Comparison of ENCODE assay signal across 1 cellular context in genomic region chr1:160625725-160626498, GRCh38.
A peak's percentile ranks its signal among the peaks of the same experiment; 100 is the strongest.
TF ChIP-seq lines count a peak whose summit lies in the region.

No MANE protein-coding gene starts in this region.

TF ChIP-seq in GM12878, 131 proteins besides CTCF, POLR2A, EP300 and RAD21 (continues in another document):
- TF ChIP-seq MEF2B (IDR thresholded peaks at IDR 0.05; ENCODE audit: partially characterized antibody, poor library complexity, severe bottlenecking) (no peak), LARP7 (IDR thresholded peaks at IDR 0.05) (no peak), PBX3 (IDR thresholded peaks at IDR 0.05; ENCODE audit: insufficient replicate concordance, low read depth, low read length) (peak; percentile 26), EED (IDR thresholded peaks at IDR 0.05; ENCODE audit: low read depth) (peak; percentile 47; the same call in 1 of the 2 replicates), ESRRA (IDR thresholded peaks at IDR 0.05; ENCODE audit: low read length) (no peak), RELB (IDR thresholded peaks at IDR 0.05; ENCODE audit: low read depth) (peak; percentile 42), CHD2 (IDR thresholded peaks at IDR 0.05; ENCODE audit: borderline replicate concordance, low read depth, low read length) (0 out of 2 replicates have a peak, but pooled peaks have one; percentile 10), BCLAF1 (IDR thresholded peaks at IDR 0.05) (no peak), ATF7 (IDR thresholded peaks at IDR 0.05; ENCODE audit: low read depth) (peak; percentile 45; the same call in 1 of the 2 replicates), MTA2 (IDR thresholded peaks at IDR 0.05; ENCODE audit: low read depth) (peak; percentile 51), MEF2A (IDR thresholded peaks at IDR 0.05; ENCODE audit: insufficient read depth, low read depth, low read length) (peak; percentile 55; the same call in 1 of the 2 replicates), IKZF2 (IDR thresholded peaks at IDR 0.05) (peak; percentile 62 to 65; a peak in 3 of 4 replicates), SMARCA5 (IDR thresholded peaks at IDR 0.05) (no peak), MTA3 (IDR thresholded peaks at IDR 0.05; ENCODE audit: borderline replicate concordance, low read length) (peak; percentile 18; the same call in 1 of the 2 replicates), YY1 (IDR thresholded peaks at IDR 0.05; ENCODE audit: low read depth, low read length) (0 out of 2 replicates have a peak, but pooled peaks have one; percentile 17), POU2F2 (IDR thresholded peaks at IDR 0.05; ENCODE audit: borderline replicate concordance, low read depth, low read length) (peak; percentile 27; the same call in 2 of the 3 replicates), POLR2AphosphoS2 (IDR thresholded peaks at IDR 0.05; ENCODE audit: low read depth, low read length) (0 out of 2 replicates have a peak, but pooled peaks have one; percentile 27), PKNOX1 (IDR thresholded peaks at IDR 0.05) (peak; percentile 54; the same call in 1 of the 2 replicates), CREB1 (IDR thresholded peaks at IDR 0.05; ENCODE audit: low read depth) (no peak; the same call in 1 of the 2 replicates), SPI1 (IDR thresholded peaks at IDR 0.05; ENCODE audit: borderline replicate concordance, insufficient read depth, low read depth, low read length) (peak; percentile 57; the same call in 1 of the 2 replicates), TAF1 (IDR thresholded peaks at IDR 0.05; ENCODE audit: borderline replicate concordance, low read depth, low read length) (0 out of 2 replicates have a peak, but pooled peaks have one; percentile 17), PAX5 (IDR thresholded peaks at IDR 0.05; ENCODE audit: borderline replicate concordance, low read depth, low read length) (peak; percentile 31; the same call in 1 of the 2 replicates), FOXM1 (IDR thresholded peaks at IDR 0.05; ENCODE audit: low read depth, low read length) (peak; percentile 35; the same call in 1 of the 2 replicates), SMAD5 (IDR thresholded peaks at IDR 0.05; ENCODE audit: low read depth) (0 out of 2 replicates have a peak, but pooled peaks have one; percentile 14), ZBED1 (IDR thresholded peaks at IDR 0.05; ENCODE audit: borderline replicate concordance) (peak; percentile 70), JUND (IDR thresholded peaks at IDR 0.05; ENCODE audit: low read depth, low read length) (no peak), NRF1 (conservative IDR thresholded peaks at IDR 0.05; ENCODE audit: low read depth, low read length) (no peak), GABPA (IDR thresholded peaks at IDR 0.05; ENCODE audit: low read depth) (0 out of 2 replicates have a peak, but pooled peaks have one; percentile 12)
- TF ChIP-seq, protein P1, sequence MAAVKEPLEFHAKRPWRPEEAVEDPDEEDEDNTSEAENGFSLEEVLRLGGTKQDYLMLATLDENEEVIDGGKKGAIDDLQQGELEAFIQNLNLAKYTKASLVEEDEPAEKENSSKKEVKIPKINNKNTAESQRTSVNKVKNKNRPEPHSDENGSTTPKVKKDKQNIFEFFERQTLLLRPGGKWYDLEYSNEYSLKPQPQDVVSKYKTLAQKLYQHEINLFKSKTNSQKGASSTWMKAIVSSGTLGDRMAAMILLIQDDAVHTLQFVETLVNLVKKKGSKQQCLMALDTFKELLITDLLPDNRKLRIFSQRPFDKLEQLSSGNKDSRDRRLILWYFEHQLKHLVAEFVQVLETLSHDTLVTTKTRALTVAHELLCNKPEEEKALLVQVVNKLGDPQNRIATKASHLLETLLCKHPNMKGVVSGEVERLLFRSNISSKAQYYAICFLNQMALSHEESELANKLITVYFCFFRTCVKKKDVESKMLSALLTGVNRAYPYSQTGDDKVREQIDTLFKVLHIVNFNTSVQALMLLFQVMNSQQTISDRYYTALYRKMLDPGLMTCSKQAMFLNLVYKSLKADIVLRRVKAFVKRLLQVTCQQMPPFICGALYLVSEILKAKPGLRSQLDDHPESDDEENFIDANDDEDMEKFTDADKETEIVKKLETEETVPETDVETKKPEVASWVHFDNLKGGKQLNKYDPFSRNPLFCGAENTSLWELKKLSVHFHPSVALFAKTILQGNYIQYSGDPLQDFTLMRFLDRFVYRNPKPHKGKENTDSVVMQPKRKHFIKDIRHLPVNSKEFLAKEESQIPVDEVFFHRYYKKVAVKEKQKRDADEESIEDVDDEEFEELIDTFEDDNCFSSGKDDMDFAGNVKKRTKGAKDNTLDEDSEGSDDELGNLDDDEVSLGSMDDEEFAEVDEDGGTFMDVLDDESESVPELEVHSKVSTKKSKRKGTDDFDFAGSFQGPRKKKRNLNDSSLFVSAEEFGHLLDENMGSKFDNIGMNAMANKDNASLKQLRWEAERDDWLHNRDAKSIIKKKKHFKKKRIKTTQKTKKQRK (IDR thresholded peaks at IDR 0.05; ENCODE audit: low read depth, low read length) = no peak
- TF ChIP-seq, protein P2, sequence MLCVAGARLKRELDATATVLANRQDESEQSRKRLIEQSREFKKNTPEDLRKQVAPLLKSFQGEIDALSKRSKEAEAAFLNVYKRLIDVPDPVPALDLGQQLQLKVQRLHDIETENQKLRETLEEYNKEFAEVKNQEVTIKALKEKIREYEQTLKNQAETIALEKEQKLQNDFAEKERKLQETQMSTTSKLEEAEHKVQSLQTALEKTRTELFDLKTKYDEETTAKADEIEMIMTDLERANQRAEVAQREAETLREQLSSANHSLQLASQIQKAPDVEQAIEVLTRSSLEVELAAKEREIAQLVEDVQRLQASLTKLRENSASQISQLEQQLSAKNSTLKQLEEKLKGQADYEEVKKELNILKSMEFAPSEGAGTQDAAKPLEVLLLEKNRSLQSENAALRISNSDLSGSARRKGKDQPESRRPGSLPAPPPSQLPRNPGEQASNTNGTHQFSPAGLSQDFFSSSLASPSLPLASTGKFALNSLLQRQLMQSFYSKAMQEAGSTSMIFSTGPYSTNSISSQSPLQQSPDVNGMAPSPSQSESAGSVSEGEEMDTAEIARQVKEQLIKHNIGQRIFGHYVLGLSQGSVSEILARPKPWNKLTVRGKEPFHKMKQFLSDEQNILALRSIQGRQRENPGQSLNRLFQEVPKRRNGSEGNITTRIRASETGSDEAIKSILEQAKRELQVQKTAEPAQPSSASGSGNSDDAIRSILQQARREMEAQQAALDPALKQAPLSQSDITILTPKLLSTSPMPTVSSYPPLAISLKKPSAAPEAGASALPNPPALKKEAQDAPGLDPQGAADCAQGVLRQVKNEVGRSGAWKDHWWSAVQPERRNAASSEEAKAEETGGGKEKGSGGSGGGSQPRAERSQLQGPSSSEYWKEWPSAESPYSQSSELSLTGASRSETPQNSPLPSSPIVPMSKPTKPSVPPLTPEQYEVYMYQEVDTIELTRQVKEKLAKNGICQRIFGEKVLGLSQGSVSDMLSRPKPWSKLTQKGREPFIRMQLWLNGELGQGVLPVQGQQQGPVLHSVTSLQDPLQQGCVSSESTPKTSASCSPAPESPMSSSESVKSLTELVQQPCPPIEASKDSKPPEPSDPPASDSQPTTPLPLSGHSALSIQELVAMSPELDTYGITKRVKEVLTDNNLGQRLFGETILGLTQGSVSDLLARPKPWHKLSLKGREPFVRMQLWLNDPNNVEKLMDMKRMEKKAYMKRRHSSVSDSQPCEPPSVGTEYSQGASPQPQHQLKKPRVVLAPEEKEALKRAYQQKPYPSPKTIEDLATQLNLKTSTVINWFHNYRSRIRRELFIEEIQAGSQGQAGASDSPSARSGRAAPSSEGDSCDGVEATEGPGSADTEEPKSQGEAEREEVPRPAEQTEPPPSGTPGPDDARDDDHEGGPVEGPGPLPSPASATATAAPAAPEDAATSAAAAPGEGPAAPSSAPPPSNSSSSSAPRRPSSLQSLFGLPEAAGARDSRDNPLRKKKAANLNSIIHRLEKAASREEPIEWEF (IDR thresholded peaks at IDR 0.05; ENCODE audit: insufficient replicate concordance, low read depth, low read length) = peak; percentile 73
- TF ChIP-seq, protein P3, sequence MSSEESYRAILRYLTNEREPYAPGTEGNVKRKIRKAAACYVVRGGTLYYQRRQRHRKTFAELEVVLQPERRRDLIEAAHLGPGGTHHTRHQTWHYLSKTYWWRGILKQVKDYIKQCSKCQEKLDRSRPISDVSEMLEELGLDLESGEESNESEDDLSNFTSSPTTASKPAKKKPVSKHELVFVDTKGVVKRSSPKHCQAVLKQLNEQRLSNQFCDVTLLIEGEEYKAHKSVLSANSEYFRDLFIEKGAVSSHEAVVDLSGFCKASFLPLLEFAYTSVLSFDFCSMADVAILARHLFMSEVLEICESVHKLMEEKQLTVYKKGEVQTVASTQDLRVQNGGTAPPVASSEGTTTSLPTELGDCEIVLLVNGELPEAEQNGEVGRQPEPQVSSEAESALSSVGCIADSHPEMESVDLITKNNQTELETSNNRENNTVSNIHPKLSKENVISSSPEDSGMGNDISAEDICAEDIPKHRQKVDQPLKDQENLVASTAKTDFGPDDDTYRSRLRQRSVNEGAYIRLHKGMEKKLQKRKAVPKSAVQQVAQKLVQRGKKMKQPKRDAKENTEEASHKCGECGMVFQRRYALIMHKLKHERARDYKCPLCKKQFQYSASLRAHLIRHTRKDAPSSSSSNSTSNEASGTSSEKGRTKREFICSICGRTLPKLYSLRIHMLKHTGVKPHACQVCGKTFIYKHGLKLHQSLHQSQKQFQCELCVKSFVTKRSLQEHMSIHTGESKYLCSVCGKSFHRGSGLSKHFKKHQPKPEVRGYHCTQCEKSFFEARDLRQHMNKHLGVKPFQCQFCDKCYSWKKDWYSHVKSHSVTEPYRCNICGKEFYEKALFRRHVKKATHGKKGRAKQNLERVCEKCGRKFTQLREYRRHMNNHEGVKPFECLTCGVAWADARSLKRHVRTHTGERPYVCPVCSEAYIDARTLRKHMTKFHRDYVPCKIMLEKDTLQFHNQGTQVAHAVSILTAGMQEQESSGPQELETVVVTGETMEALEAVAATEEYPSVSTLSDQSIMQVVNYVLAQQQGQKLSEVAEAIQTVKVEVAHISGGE (CRISPR knock-in tag; IDR thresholded peaks at IDR 0.05) = peak; percentile 32
- TF ChIP-seq, protein P4, sequence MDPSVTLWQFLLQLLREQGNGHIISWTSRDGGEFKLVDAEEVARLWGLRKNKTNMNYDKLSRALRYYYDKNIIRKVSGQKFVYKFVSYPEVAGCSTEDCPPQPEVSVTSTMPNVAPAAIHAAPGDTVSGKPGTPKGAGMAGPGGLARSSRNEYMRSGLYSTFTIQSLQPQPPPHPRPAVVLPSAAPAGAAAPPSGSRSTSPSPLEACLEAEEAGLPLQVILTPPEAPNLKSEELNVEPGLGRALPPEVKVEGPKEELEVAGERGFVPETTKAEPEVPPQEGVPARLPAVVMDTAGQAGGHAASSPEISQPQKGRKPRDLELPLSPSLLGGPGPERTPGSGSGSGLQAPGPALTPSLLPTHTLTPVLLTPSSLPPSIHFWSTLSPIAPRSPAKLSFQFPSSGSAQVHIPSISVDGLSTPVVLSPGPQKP (IDR thresholded peaks at IDR 0.05; ENCODE audit: low read depth, low read length) = no peak
- TF ChIP-seq, protein P5, sequence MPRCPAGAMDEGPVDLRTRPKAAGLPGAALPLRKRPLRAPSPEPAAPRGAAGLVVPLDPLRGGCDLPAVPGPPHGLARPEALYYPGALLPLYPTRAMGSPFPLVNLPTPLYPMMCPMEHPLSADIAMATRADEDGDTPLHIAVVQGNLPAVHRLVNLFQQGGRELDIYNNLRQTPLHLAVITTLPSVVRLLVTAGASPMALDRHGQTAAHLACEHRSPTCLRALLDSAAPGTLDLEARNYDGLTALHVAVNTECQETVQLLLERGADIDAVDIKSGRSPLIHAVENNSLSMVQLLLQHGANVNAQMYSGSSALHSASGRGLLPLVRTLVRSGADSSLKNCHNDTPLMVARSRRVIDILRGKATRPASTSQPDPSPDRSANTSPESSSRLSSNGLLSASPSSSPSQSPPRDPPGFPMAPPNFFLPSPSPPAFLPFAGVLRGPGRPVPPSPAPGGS (IDR thresholded peaks at IDR 0.05; ENCODE audit: borderline replicate concordance, insufficient read depth, low read depth, low read length, poor library complexity, severe bottlenecking) = peak; percentile 71
